1 cellular context compared by ENCODE assay signal in genomic region chr11:44609783-44610155, GRCh38.
TF ChIP-seq lines count a peak whose summit lies in the region.

No MANE protein-coding gene starts in this region.

TF ChIP-seq in HepG2, 621 proteins besides CTCF, POLR2A, EP300 and RAD21:
- no peak for TF ChIP-seq ZNF704 (CRISPR knock-in tag; IDR thresholded peaks at IDR 0.05; ENCODE audit: borderline replicate concordance)
- TF ChIP-seq ZNF615 (CRISPR knock-in tag; IDR thresholded peaks at IDR 0.05; ENCODE audit: borderline replicate concordance), result no peak
- TF ChIP-seq TCF12 (IDR thresholded peaks at IDR 0.05), result no peak
- no peak for TF ChIP-seq TCF12 (CRISPR knock-in tag; IDR thresholded peaks at IDR 0.05)
- TF ChIP-seq SOX6 (IDR thresholded peaks at IDR 0.05), result no peak
- no peak for TF ChIP-seq SOX6 (CRISPR knock-in tag; IDR thresholded peaks at IDR 0.05)
- TF ChIP-seq SMARCC2 (IDR thresholded peaks at IDR 0.05), result no peak
- no peak for TF ChIP-seq HMG20A (CRISPR knock-in tag; IDR thresholded peaks at IDR 0.05; ENCODE audit: borderline replicate concordance)
- no peak for TF ChIP-seq NFE2L1 (CRISPR knock-in tag; IDR thresholded peaks at IDR 0.05; ENCODE audit: borderline replicate concordance)
- TF ChIP-seq ARHGAP35 (CRISPR knock-in tag; IDR thresholded peaks at IDR 0.05; ENCODE audit: borderline replicate concordance), result no peak
- TF ChIP-seq ZNF142 (CRISPR knock-in tag; IDR thresholded peaks at IDR 0.05), result no peak
- TF ChIP-seq HOXA5 (CRISPR knock-in tag; IDR thresholded peaks at IDR 0.05), result no peak
- TF ChIP-seq ZNF567 (CRISPR knock-in tag; IDR thresholded peaks at IDR 0.05; ENCODE audit: borderline replicate concordance), result no peak
- TF ChIP-seq ZNF337 (CRISPR knock-in tag; IDR thresholded peaks at IDR 0.05; ENCODE audit: borderline replicate concordance, low read depth), result no peak
- TF ChIP-seq, protein P1, sequence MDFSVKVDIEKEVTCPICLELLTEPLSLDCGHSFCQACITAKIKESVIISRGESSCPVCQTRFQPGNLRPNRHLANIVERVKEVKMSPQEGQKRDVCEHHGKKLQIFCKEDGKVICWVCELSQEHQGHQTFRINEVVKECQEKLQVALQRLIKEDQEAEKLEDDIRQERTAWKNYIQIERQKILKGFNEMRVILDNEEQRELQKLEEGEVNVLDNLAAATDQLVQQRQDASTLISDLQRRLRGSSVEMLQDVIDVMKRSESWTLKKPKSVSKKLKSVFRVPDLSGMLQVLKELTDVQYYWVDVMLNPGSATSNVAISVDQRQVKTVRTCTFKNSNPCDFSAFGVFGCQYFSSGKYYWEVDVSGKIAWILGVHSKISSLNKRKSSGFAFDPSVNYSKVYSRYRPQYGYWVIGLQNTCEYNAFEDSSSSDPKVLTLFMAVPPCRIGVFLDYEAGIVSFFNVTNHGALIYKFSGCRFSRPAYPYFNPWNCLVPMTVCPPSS (IDR thresholded peaks at IDR 0.05), result no peak
- TF ChIP-seq RBM39 (IDR thresholded peaks at IDR 0.05; ENCODE audit: low read depth, low read length, poor library complexity, severe bottlenecking), result no peak
- TF ChIP-seq HOXA3 (CRISPR knock-in tag; IDR thresholded peaks at IDR 0.05), result no peak
- no peak for TF ChIP-seq SOX13 (IDR thresholded peaks at IDR 0.05)
- TF ChIP-seq SOX13 (CRISPR knock-in tag; conservative IDR thresholded peaks at IDR 0.05 in 1 of 2, IDR thresholded peaks at IDR 0.05 in 1 of 2), result no peak
- TF ChIP-seq ZNF589 (CRISPR knock-in tag; conservative IDR thresholded peaks at IDR 0.05), result no peak
- no peak for TF ChIP-seq ISL2 (CRISPR knock-in tag; IDR thresholded peaks at IDR 0.05)
